8 cellular contexts compared by ENCODE assay signal in genomic region chrX:9339603-9340569, GRCh38.
DNase-seq lines count a peak whose midpoint lies in the region; TF ChIP-seq lines count a peak whose summit lies in the region.

No MANE protein-coding gene starts in this region.

- no peaks in the 10 kb centered on the region for H3K27me3 Mint-ChIP-seq in nephron progenitor cell (ENCODE audit: low read depth, poor library complexity)

- H3K36me3 ChIP-seq in rectal smooth muscle tissue (ENCODE audit: control insufficient read depth, insufficient read depth, low read length) = no peaks in the 10 kb centered on the region

- H3K4me1 Mint-ChIP-seq in nephron progenitor cell = peaks cover 64% of the 10 kb centered on the region

- H3K27ac ChIP-seq in coronary artery = peak overlapping the region; percentile 79 to 90
- no peak overlapping the region for H3K27ac ChIP-seq in rectal smooth muscle tissue (ENCODE audit: low read depth, low read length)

- no peaks in the 10 kb centered on the region for H3K27me3 ChIP-seq in rectal smooth muscle tissue (ENCODE audit: control insufficient read depth, insufficient read depth, low read length)

- H3K4me3 ChIP-seq in coronary artery = no peak overlapping the region
- H3K4me3 ChIP-seq in rectal smooth muscle tissue (ENCODE audit: low read length) = peak overlapping the region; percentile 6

- peaks cover 3% of the 10 kb centered on the region for H3K4me1 ChIP-seq in rectal smooth muscle tissue (ENCODE audit: control insufficient read depth, insufficient read depth, low read length)

- TF ChIP-seq CTCF in coronary artery (IDR thresholded peaks at IDR 0.05) = no peak
- TF ChIP-seq CTCF in nephron progenitor cell (IDR thresholded peaks at IDR 0.05) = no peak

- H3K9me3 Mint-ChIP-seq in nephron progenitor cell = peaks cover 41% of the 10 kb centered on the region

- DNase-seq in ELF-1 (ENCODE audit: low read depth, low spot score) (peak; percentile 71), NCI-H2227 treated with DMSO at 0.1 percent for 48 hours (lab: John Stamatoyannopoulos, UW) (peak; percentile 13), coronary artery (ENCODE audit: low spot score) (no peak), kidney glomerular epithelial cell (lab: John Stamatoyannopoulos, UW) (no peak), HK-2 (ENCODE audit: unreplicated experiment) (no peak), islet precursor cell (no peak), nephron progenitor cell (no peak)

- H3K36me3 Mint-ChIP-seq in nephron progenitor cell (ENCODE audit: low read depth) = no peaks in the 10 kb centered on the region

- H3K27ac Mint-ChIP-seq in nephron progenitor cell = no peak overlapping the region

- H3K9ac ChIP-seq in rectal smooth muscle tissue (ENCODE audit: low read length) = no peak overlapping the region

- no peak overlapping the region for H3K4me3 Mint-ChIP-seq in nephron progenitor cell

Comparison
In these comparisons a context has a peak if more than half of its experiments do, and no peak if none do; other contexts are left out.
1. DNase-seq: peak in ELF-1 (single experiment) and NCI-H2227 treated with DMSO at 0.1 percent for 48 hours (single experiment); none in coronary artery (single experiment), kidney glomerular epithelial cell (single experiment), HK-2 (single experiment), islet precursor cell (single experiment) and nephron progenitor cell (single experiment).